8 cellular contexts compared by ENCODE assay signal in genomic region chr17:7561028-7561575, GRCh38. TPM values are rescaled to one million over a fixed set of nuclear protein-coding genes. Genes with fewer than 3 reads are reported as not detected.
A peak's percentile ranks its signal among the peaks of the same experiment; 100 is the strongest.
DNase-seq lines count a peak whose midpoint lies in the region; ATAC-seq and TF ChIP-seq lines count a peak whose summit lies in the region.

No MANE protein-coding gene starts in this region.

- no peaks in the 10 kb centered on the region for H3K27me3 ChIP-seq in HUES48 (ENCODE audit: control insufficient read depth, insufficient read depth, low read length)
- H3K27me3 ChIP-seq in OCI-LY1 (ENCODE audit: insufficient read depth, low read length) = peaks cover 8% of the 10 kb centered on the region; the same call in 1 of the 2 replicates

- no peaks in the 10 kb centered on the region for H4K20me1 ChIP-seq in OCI-LY1 (ENCODE audit: insufficient read depth, low read length)

- H3K9me3 ChIP-seq in HUES48 (ENCODE audit: control insufficient read depth, insufficient read depth, low read length) = no peaks in the 10 kb centered on the region
- no peaks in the 10 kb centered on the region for H3K9me3 ChIP-seq in OCI-LY1 (ENCODE audit: low read length)
- H3K9me3 ChIP-seq in mucosa of descending colon = no peaks in the 10 kb centered on the region

- peak overlapping the region; percentile 88 for H3K9ac ChIP-seq in HUES48 (ENCODE audit: low read depth, low read length)
- H3K9ac ChIP-seq in OCI-LY1 (ENCODE audit: low read length) = peak overlapping the region; percentile 93

- H3F3A ChIP-seq in OCI-LY1 (ENCODE audit: insufficient read depth, low read length) = no peaks in the 10 kb centered on the region

- DNase-seq in activated T-cell treated with anti-CD3 and anti-CD28 coated beads for 24 hours (ENCODE audit: low read depth) = peak; percentile 83
- peak; percentile 93 for DNase-seq in epithelial cell of esophagus (ENCODE audit: low read depth)
- DNase-seq in mucosa of descending colon = peak; percentile 96 to 97 (median 97)
- DNase-seq in stimulated activated CD8-positive, alpha-beta memory T cell treated with anti-CD3 and anti-CD28 coated beads, Interleukin-4, amount 100 ng/mL, for 24 hours (ENCODE audit: low read depth) = peak; percentile 76

- ATAC-seq in GM19452 (IDR thresholded peaks at IDR 0.05; ENCODE audit: unreplicated experiment) = peak; percentile 43
- ATAC-seq in mucosa of descending colon = peak; percentile 70

- TF ChIP-seq CTCF in C4-2B (conservative IDR thresholded peaks at IDR 0.05) (peak; percentile 91), OCI-LY1 (IDR thresholded peaks at IDR 0.05; ENCODE audit: low read length) (peak; percentile 67), epithelial cell of esophagus (IDR thresholded peaks at IDR 0.05; ENCODE audit: insufficient read depth, low read depth, low read length, missing control alignments) (peak; percentile 85), mucosa of descending colon (IDR thresholded peaks at IDR 0.05) (peak; percentile 92)

- H3K9me2 ChIP-seq in OCI-LY1 (ENCODE audit: low read depth, low read length) = no peaks in the 10 kb centered on the region

- H3K36me3 ChIP-seq in HUES48 (ENCODE audit: control insufficient read depth, insufficient read depth, low read length) (peaks cover 28% of the 10 kb centered on the region), OCI-LY1 (ENCODE audit: insufficient read depth, low read length) (peaks cover 29% of the 10 kb centered on the region), mucosa of descending colon (ENCODE audit: low read depth) (peaks cover 3% of the 10 kb centered on the region)

- H2AFZ ChIP-seq in OCI-LY1 (ENCODE audit: low read length) = 0 out of 2 replicates have a peak overlapping the region, but pooled peaks have one; percentile 21

- H3K4me2 ChIP-seq in OCI-LY1 (ENCODE audit: low read length) = peak overlapping the region; percentile 89

- peaks cover 43% of the 10 kb centered on the region for H3K4me1 ChIP-seq in HUES48 (ENCODE audit: control insufficient read depth, insufficient read depth, low read length)
- H3K4me1 ChIP-seq in OCI-LY1 (ENCODE audit: insufficient read depth, low read length, severe bottlenecking) = peaks cover 34% of the 10 kb centered on the region
- peaks cover 55% of the 10 kb centered on the region for H3K4me1 ChIP-seq in mucosa of descending colon (ENCODE audit: low read depth)

- H3K27ac ChIP-seq in C4-2B (peak overlapping the region; percentile 93), HUES48 (ENCODE audit: low read depth, low read length) (peak overlapping the region; percentile 91), OCI-LY1 (ENCODE audit: low read depth, low read length, poor library complexity, severe bottlenecking) (peak overlapping the region; percentile 72)

- peak overlapping the region; percentile 70 for H3K4me3 ChIP-seq in HUES48 (ENCODE audit: low read depth, low read length)
- peak overlapping the region; percentile 77 for H3K4me3 ChIP-seq in OCI-LY1 (ENCODE audit: low read depth, low read length, poor library complexity, severe bottlenecking)
- peak overlapping the region; percentile 79 for H3K4me3 ChIP-seq in epithelial cell of esophagus (ENCODE audit: low read length)
- H3K4me3 ChIP-seq in mucosa of descending colon = peak overlapping the region; percentile 72

- intact Hi-C loops in mucosa of descending colon (cut with DNase I, micrococcal nuclease) = loop anchor here in 1 of 2 donors (2.0 to 5.0 kb wide), 2 partner anchors 49 to 126 kb away; partner anchors contain the start of gene TMEM102

- peaks cover 9% of the 10 kb centered on the region; the same call in 1 of the 2 replicates for H3K79me2 ChIP-seq in OCI-LY1 (ENCODE audit: insufficient read depth, low read length)

RNA-seq across cellular contexts. Expression of gene SENP3, which starts 0.6 kb away (rescaled TPM):
- 10 to 100 TPM; 27.9 to 60.2 (median 37.7) TPM for total RNA-seq in mucosa of descending colon

RNA-seq across cellular contexts. Expression of gene TNFSF13, which starts 2.6 kb away (rescaled TPM):
- 10 to 100 TPM; 41.0 to 74.6 (median 73.3) TPM for total RNA-seq in mucosa of descending colon

RNA-seq across cellular contexts. Expression of gene TNFSF12, which starts 12.2 kb away (rescaled TPM):
- 10 to 100 TPM; 11.6 to 69.4 (median 15.8) TPM for total RNA-seq in mucosa of descending colon

RNA-seq across cellular contexts. Expression of gene CD68, which starts 18.3 kb away (rescaled TPM):
- total RNA-seq in mucosa of descending colon = 10 to 100 TPM; 41.4 to 91.9 (median 50.7) TPM

RNA-seq across cellular contexts. Expression of gene MPDU1, which starts 22.6 kb away (rescaled TPM):
- total RNA-seq in mucosa of descending colon = 100 to 1,000 TPM in 1 of 3 donors, 10 to 100 TPM in 2; 55.2 to 101 (median 94.5) TPM

Comparison
In these comparisons a context has a peak if more than half of its experiments do, and no peak if none do; other contexts are left out.
1. Peak in every context shown above with its lines: DNase-seq, ATAC-seq, H3K4me3 ChIP-seq and H3K27ac ChIP-seq.